In the genomic region with DNA sequence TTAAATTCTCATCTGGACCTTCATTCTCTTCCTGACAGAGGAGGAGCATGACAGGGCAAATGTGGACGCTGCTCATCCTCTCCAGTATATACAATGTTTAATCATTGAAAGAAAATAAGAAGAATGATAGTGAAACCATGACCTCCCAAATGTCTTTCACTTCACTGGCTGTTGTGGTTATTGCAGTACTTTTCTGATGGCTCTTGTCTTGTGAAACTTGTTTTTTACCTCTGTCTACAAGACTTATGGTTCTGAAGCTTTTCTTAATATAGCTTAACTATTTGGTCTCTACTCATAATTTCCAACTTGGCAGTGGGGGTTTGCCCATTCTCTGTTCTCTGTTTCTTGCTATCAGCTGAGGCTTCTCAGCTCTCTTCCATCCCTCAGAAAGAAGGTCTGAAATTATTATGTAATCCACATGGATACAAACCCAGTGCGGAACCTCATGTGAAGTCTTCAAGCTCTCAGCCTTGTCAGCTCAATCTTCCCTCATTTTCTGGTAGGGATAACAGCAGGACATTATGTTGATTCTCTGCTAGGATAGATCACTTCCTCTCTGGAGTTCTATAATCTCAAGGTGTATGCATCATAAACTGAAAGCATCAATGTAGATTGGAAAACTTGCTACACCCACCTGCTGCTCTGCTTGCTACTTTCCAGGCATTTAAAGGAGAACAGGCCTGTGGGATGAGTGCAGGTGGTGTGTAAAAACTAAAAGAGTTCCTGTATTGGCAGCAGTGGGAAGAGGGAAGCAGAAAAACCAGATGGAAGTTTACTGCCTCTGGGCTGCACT, we compare ENCODE assay signal across 11 cellular contexts.
DNase-seq lines count a peak whose midpoint lies in the region; ATAC-seq and TF ChIP-seq lines count a peak whose summit lies in the region.
"Had no signal": no experiment of that assay in that cellular context is flagged by ENCODE, and none has a peak within 500 bp of the region (broad histone marks: within the 10 kb centered on the region; RNA-seq: fewer than 3 reads in every experiment).

No MANE protein-coding gene starts in this region.

- H3K4me3 ChIP-seq in GM08714 (ENCODE audit: low read length) (peak overlapping the region; percentile 3; the same call in 1 of the 2 replicates), thyroid gland (replicated peaks in 1 of 3) (no peak overlapping the region)
- H3K4me3 ChIP-seq: A549 had no signal

- DNase-seq in GM19240 (ENCODE audit: insufficient read length, low spot score): peak; percentile 36
- no peak for DNase-seq in thyroid gland
- DNase-seq in H9: no peak
- DNase-seq in 8988T: no peak
- DNase-seq in NOMO-1 treated with dmso at 0.1 percent for 144 hours (lab: John Stamatoyannopoulos, UW; ENCODE audit: unreplicated experiment): no peak
- DNase-seq: DMS79 treated with DMSO at 0.1 percent for 48 hours, NCI-H774 had no signal

- no peaks in the 10 kb centered on the region for H3K79me2 ChIP-seq in H9 (ENCODE audit: insufficient read depth, low read length)

- H4K91ac ChIP-seq in H9 (ENCODE audit: insufficient read length, low read depth, low read length): no peak overlapping the region

- no peaks in the 10 kb centered on the region for H3K36me3 ChIP-seq in thyroid gland

- H3K4me1 ChIP-seq in thyroid gland: peaks cover 5 to 6% of the 10 kb centered on the region in 2 donors
- H3K4me1 ChIP-seq in H9 (ENCODE audit: insufficient read depth, low read length): no peaks in the 10 kb centered on the region; the same call in 1 of the 2 replicates
- H3K4me1 ChIP-seq: A549 had no signal

- H2AK5ac ChIP-seq in H9 (ENCODE audit: insufficient read length, low read length): no peak overlapping the region

- H2BK12ac ChIP-seq in H9 (ENCODE audit: insufficient read length, low read depth, low read length): no peak overlapping the region

- TF ChIP-seq CTCF in thyroid gland (IDR thresholded peaks at IDR 0.05): no peak
- TF ChIP-seq CTCF in H9 (conservative IDR thresholded peaks at IDR 0.05): no peak

- intact Hi-C loops in thyroid gland (cut with DNase I): no loop called here

- no peak overlapping the region for H3K4me2 ChIP-seq in H9 (ENCODE audit: insufficient read depth, insufficient read length, low read length)
- H3K4me2 ChIP-seq: A549 had no signal

- H3K4ac ChIP-seq in H9 (ENCODE audit: low read depth, low read length): no peak overlapping the region

- H3K27ac Mint-ChIP-seq in H9: no peak overlapping the region

- no peaks in the 10 kb centered on the region for H3K79me1 ChIP-seq in H9 (ENCODE audit: insufficient read depth, low read depth, low read length, poor library complexity, severe bottlenecking)

- H3K27ac ChIP-seq in thyroid gland: no peak overlapping the region
- H3K27ac ChIP-seq in H9 (ENCODE audit: insufficient read length, low read depth, low read length): no peak overlapping the region
- H3K27ac ChIP-seq: A549 had no signal

- no peak overlapping the region for H3K56ac ChIP-seq in H9 (ENCODE audit: insufficient read length, low read depth, low read length)

- no peak overlapping the region for H2BK20ac ChIP-seq in H9 (ENCODE audit: low read depth, low read length, poor library complexity, severe bottlenecking)

- no peak overlapping the region for H3K14ac ChIP-seq in H9 (ENCODE audit: insufficient read depth, low read length)

- no peak overlapping the region for H4K5ac ChIP-seq in H9 (ENCODE audit: insufficient read length, low read depth, low read length)

- H2AFZ ChIP-seq in H9 (ENCODE audit: low read length): no peak overlapping the region

- H3K36me3 Mint-ChIP-seq in H9 (ENCODE audit: insufficient read depth in 1 of 3, low read depth in 3 of 3): no peaks in the 10 kb centered on the region

- no peak overlapping the region for H2BK120ac ChIP-seq in H9 (ENCODE audit: low read depth, low read length, poor library complexity, severe bottlenecking)

- TF ChIP-seq POLR2A in thyroid gland (IDR thresholded peaks at IDR 0.05): no peak

- 93 to 94% methylated on average over 2 of the region's 2 CpGs for WGBS in thyroid gland, 2 donors
- WGBS in H9 (ENCODE audit: extremely low coverage, insufficient read length, low lambda C conversion rate): no CpG with 5 or more reads among the region's 2 CpGs

- H3K27me3 Mint-ChIP-seq in H9 (ENCODE audit: low read depth): peaks cover 1% of the 10 kb centered on the region; the same call in 1 of the 2 replicates

- no peak overlapping the region for H4K8ac ChIP-seq in H9 (replicated peaks; ENCODE audit: insufficient read length, low read depth, low read length)

- no peak overlapping the region for H3T11ph ChIP-seq in H9 (ENCODE audit: low read length)

- no peaks in the 10 kb centered on the region for H4K20me1 ChIP-seq in H9 (ENCODE audit: control insufficient read depth, insufficient read depth, insufficient read length)

- no peaks in the 10 kb centered on the region for H3K23me2 ChIP-seq in H9 (ENCODE audit: insufficient read length, low read depth, low read length, poor library complexity, severe bottlenecking)

- no peak overlapping the region for H2BK15ac ChIP-seq in H9 (ENCODE audit: low read depth, low read length)

- peak; percentile 92 for ATAC-seq in HG02623 (IDR thresholded peaks at IDR 0.05; ENCODE audit: unreplicated experiment)
- peak; percentile 98 for ATAC-seq in HG03378 (IDR thresholded peaks at IDR 0.05; ENCODE audit: unreplicated experiment)
- ATAC-seq: A549 had no signal

- H3K18ac ChIP-seq in H9 (ENCODE audit: insufficient read length, low read depth, low read length): no peak overlapping the region

- H2BK5ac ChIP-seq in H9 (ENCODE audit: insufficient read length, low read length): no peak overlapping the region

- H3K27me3 ChIP-seq in thyroid gland: no peaks in the 10 kb centered on the region
- no peaks in the 10 kb centered on the region for H3K27me3 ChIP-seq in H9 (ENCODE audit: insufficient read depth, low read length)

- peaks cover 12 to 21% of the 10 kb centered on the region in 2 experiments for H3K4me1 Mint-ChIP-seq in H9

- no peak overlapping the region for H3K9ac ChIP-seq in H9 (ENCODE audit: extremely low read depth, insufficient read length, low read length)

- no peaks in the 10 kb centered on the region for H3K9me3 Mint-ChIP-seq in H9

- H3K9me3 ChIP-seq in thyroid gland: no peaks in the 10 kb centered on the region
- no peaks in the 10 kb centered on the region for H3K9me3 ChIP-seq in H9 (ENCODE audit: control insufficient read depth, low read depth, low read length)
- H3K9me3 ChIP-seq: A549 had no signal

- no peak overlapping the region for H3K23ac ChIP-seq in H9 (ENCODE audit: insufficient read length, low read depth, low read length)

- no peak overlapping the region for H3K4me3 Mint-ChIP-seq in H9
